Comparison of ENCODE assay signal across 23 cellular contexts in genomic region chr17:72870437-72870985, GRCh38.
"Had no signal": no experiment of that assay in that cellular context is flagged by ENCODE, and none has a peak within 500 bp of the region (broad histone marks: within the 10 kb centered on the region; RNA-seq: fewer than 3 reads in every experiment).

No MANE protein-coding gene starts in this region.

- H2AFZ ChIP-seq: PC-9 had no signal

- ATAC-seq: HepG2, Right ventricle myocardium inferior, T-cell had no signal

- H3K9me3 ChIP-seq: Peyer's patch, SJCRH30 had no signal

- H3K9ac ChIP-seq: KMS-11 had no signal

- H3K36me3 ChIP-seq: Peyer's patch, SJCRH30 had no signal

- H3K4me3 Mint-ChIP-seq: T-cell had no signal

- H3K27ac Mint-ChIP-seq: T-cell had no signal

- H3K27ac ChIP-seq: KMS-11, PC-9, Peyer's patch, SJCRH30 had no signal

- H3K4me3 ChIP-seq: PC-9, Peyer's patch, SJCRH30 had no signal

- H3K4me1 ChIP-seq: Peyer's patch, SJCRH30 had no signal

- H3K27me3 Mint-ChIP-seq: T-cell had no signal

- H3K27me3 ChIP-seq: Peyer's patch, SJCRH30 had no signal

- DNase-seq: IMR-90; Kasumi-1; MM.1S; NCI-H1092 treated with DMSO at 0.1 percent for 48 hours; NCI-H1436; NCI-H187; NCI-H2029; NCI-H2081 treated with DMSO at 0.1 percent for 48 hours; NCI-H345; NCI-H446 treated with DMSO at 0.1 percent for 48 hours; NCI-H510A treated with DMSO at 0.1 percent for 48 hours; NCI-H526; NK-92 treated with Interleukin-12 subunit alpha and Interleukin-12 subunit beta, amount 100 ng/mL, for 24 hours; OCI-M1; PC-9; Peyer's patch; SHP77 treated with DMSO at 0.1 percent for 48 hours; SJCRH30; SW 1271; T-cell had no signal

- H3K4me2 ChIP-seq: KMS-11, PC-9 had no signal
